9 cellular contexts compared by ENCODE assay signal in genomic region chr11:828501-829115, GRCh38. TPM values are rescaled to one million over a fixed set of nuclear protein-coding genes. Genes with fewer than 3 reads are reported as not detected.
DNase-seq lines count a peak whose midpoint lies in the region; ATAC-seq and TF ChIP-seq lines count a peak whose summit lies in the region.
"Had no signal": no experiment of that assay in that cellular context is flagged by ENCODE, and none has a peak within 500 bp of the region (broad histone marks: within the 10 kb centered on the region; RNA-seq: fewer than 3 reads in every experiment).

No MANE protein-coding gene starts in this region.

- H3K9me3 ChIP-seq in Caco-2 (no peaks in the 10 kb centered on the region), SK-N-MC (ENCODE audit: low read depth, low read length) (no peaks in the 10 kb centered on the region), right cardiac atrium (ENCODE audit: control insufficient read depth, low read length) (no peaks in the 10 kb centered on the region), psoas muscle (no peaks in the 10 kb centered on the region), prostate gland (no peaks in the 10 kb centered on the region)

- peaks cover 19% of the 10 kb centered on the region for H3K4me1 Mint-ChIP-seq in Caco-2 (ENCODE audit: low read depth, unreplicated experiment)

- H3K27ac Mint-ChIP-seq in Caco-2 (ENCODE audit: unreplicated experiment), result no peak overlapping the region

- H3K27me3 Mint-ChIP-seq in Caco-2 (ENCODE audit: insufficient read depth, unreplicated experiment), result no peaks in the 10 kb centered on the region

- CTCF ChIA-PET in Caco-2 (lab: Charles Lee), result interaction anchor here (1.9 kb wide), 1 partner anchor 10 kb away, joined by 4 read pairs; no protein-coding TSS in a partner anchor

- intact Hi-C loops in Caco-2 (cut with micrococcal nuclease; ENCODE audit: unreplicated experiment), result no loop called here
- intact Hi-C loops in right cardiac atrium (cut with DNase I), result no loop called here
- intact Hi-C loops in psoas muscle (cut with DNase I), result no loop called here
- intact Hi-C loops in prostate gland (cut with DNase I), result no loop called here

- TF ChIP-seq POLR2A in prostate gland (IDR thresholded peaks at IDR 0.05), result no peak

- TF ChIP-seq CTCF in Caco-2 (IDR thresholded peaks at IDR 0.05; ENCODE audit: insufficient read depth in 1 of 2, low read depth in 1 of 2, low read length in 1 of 2, severe bottlenecking in 1 of 2, unreplicated experiment in 1 of 2) (no peak), psoas muscle (IDR thresholded peaks at IDR 0.05) (no peak), prostate gland (IDR thresholded peaks at IDR 0.05) (no peak)

- ATAC-seq in right cardiac atrium, result no peak
- ATAC-seq in psoas muscle, result no peak
- no peak for ATAC-seq in GM21423 (IDR thresholded peaks at IDR 0.05; ENCODE audit: unreplicated experiment)

- H3K36me3 ChIP-seq in Caco-2 (ENCODE audit: control insufficient read depth, insufficient read depth, low read length) (no peaks in the 10 kb centered on the region; the same call in 1 of the 2 replicates), SK-N-MC (ENCODE audit: insufficient read depth, low read length) (no peaks in the 10 kb centered on the region; the same call in 1 of the 2 replicates), psoas muscle (ENCODE audit: insufficient read depth in 1 of 2, low read depth in 1 of 2) (peaks cover 0 to 21% of the 10 kb centered on the region in 2 donors), prostate gland (peaks cover 8 to 13% of the 10 kb centered on the region in 2 donors)

- peaks cover 29% of the 10 kb centered on the region for H3K36me3 Mint-ChIP-seq in Caco-2 (ENCODE audit: insufficient read depth, unreplicated experiment)

- 48% methylated on average over 20 of the region's 20 CpGs for WGBS in right cardiac atrium
- WGBS in psoas muscle, 3 donors, result 68 to 73% (median 68%) methylated on average over 20 of the region's 20 CpGs
- WGBS in prostate gland, result 87% methylated on average over 19 of the region's 20 CpGs

- POLR2A ChIA-PET in Caco-2 (lab: Charles Lee), result interaction anchor here (0.5 to 4.9 kb wide), 3 partner anchors 9 to 15 kb away, joined by 7 to 33 read pairs (median 12); partner anchors contain the start of gene PNPLA2

- no peak overlapping the region for H3K27ac ChIP-seq in SK-N-MC
- peak overlapping the region; percentile 37 for H3K27ac ChIP-seq in right cardiac atrium (ENCODE audit: low read length)
- peak overlapping the region; percentile 37 for H3K27ac ChIP-seq in psoas muscle
- no peak overlapping the region for H3K27ac ChIP-seq in prostate gland
- H3K27ac ChIP-seq: PC-9 had no signal

- no TSS peak for BruUV-seq in Caco-2 (replicated peaks; lab: Mats Ljungman, UMichigan)

- no peaks in the 10 kb centered on the region for H3K9me3 Mint-ChIP-seq in Caco-2 (ENCODE audit: unreplicated experiment)

- H3K4me3 ChIP-seq in Caco-2 (ENCODE audit: low read depth, low read length) (no peak overlapping the region), SK-N-MC (peak overlapping the region; percentile 86), right cardiac atrium (ENCODE audit: low read length) (no peak overlapping the region), psoas muscle (no peak overlapping the region), prostate gland (no peak overlapping the region)

- no peak overlapping the region for H3K9ac ChIP-seq in SK-N-MC (ENCODE audit: insufficient read length)

- H3K4me3 Mint-ChIP-seq in Caco-2 (ENCODE audit: unreplicated experiment), result peak overlapping the region; percentile 88

- H3K4me1 ChIP-seq in Caco-2 (peaks cover 46% of the 10 kb centered on the region), right cardiac atrium (ENCODE audit: control insufficient read depth, insufficient read depth, low read length) (peaks cover 7% of the 10 kb centered on the region), psoas muscle (peaks cover 39% of the 10 kb centered on the region), prostate gland (replicated peaks) (peaks cover 39% of the 10 kb centered on the region)

- DNase-seq in Caco-2 (no peak), SK-N-MC (ENCODE audit: low read depth, low spot score) (no peak), right cardiac atrium (peak in 1 of 3 donors; percentile 61), psoas muscle (no peak), prostate gland (ENCODE audit: low spot score) (no peak), activated gamma-delta T cell (lab: John Stamatoyannopoulos, UW) (no peak)
- no peak for DNase-seq in activated CD4-positive, alpha-beta T cell treated with anti-CD3 and anti-CD28 coated beads, Interleukin-2, amount 50 U/mL, for 48 hours

- H3K27me3 ChIP-seq in Caco-2 (replicated peaks; ENCODE audit: control insufficient read depth, insufficient read depth, low read length) (no peaks in the 10 kb centered on the region), right cardiac atrium (ENCODE audit: control insufficient read depth, insufficient read depth) (no peaks in the 10 kb centered on the region), psoas muscle (ENCODE audit: insufficient read depth in 3 of 3, low read length in 2 of 3) (peaks cover 0 to 37% (median 13%) of the 10 kb centered on the region in 3 donors), prostate gland (replicated peaks; ENCODE audit: insufficient read depth) (no peaks in the 10 kb centered on the region)

RNA-seq across cellular contexts. Expression of gene CRACR2B, which starts 0.9 kb away (rescaled TPM):
- total RNA-seq in Caco-2 (2022) (15.4 and 16.3 TPM in 2 replicates), right cardiac atrium (10 to 100 TPM; 18.9 to 26.4 (median 21.0) TPM), psoas muscle (1 to 10 TPM; 2.4 to 8.9 (median 4.1) TPM), prostate gland (10 to 100 TPM; 23.2 to 83.0 TPM)
- polyA plus RNA-seq in right cardiac atrium (42.6 TPM), psoas muscle (1 to 10 TPM; 1.9 to 6.4 (median 2.8) TPM)

RNA-seq across cellular contexts. Expression of gene CD151, which starts 4.1 kb away (rescaled TPM):
- total RNA-seq in Caco-2 (2022), result 268 and 302 TPM in 2 replicates
- 100 to 1,000 TPM; 406 to 517 (median 443) TPM for total RNA-seq in right cardiac atrium
- polyA plus RNA-seq in right cardiac atrium, result 671 TPM
- 100 to 1,000 TPM; 149 to 175 (median 161) TPM for total RNA-seq in psoas muscle
- 100 to 1,000 TPM; 158 to 358 (median 224) TPM for polyA plus RNA-seq in psoas muscle
- total RNA-seq in prostate gland, result 100 to 1,000 TPM; 313 to 362 TPM

RNA-seq across cellular contexts. Expression of gene PNPLA2, which starts 9.9 kb away (rescaled TPM):
- 84.7 and 93.6 TPM in 2 replicates for total RNA-seq in Caco-2 (2022)
- 100 to 1,000 TPM; 145 to 193 (median 177) TPM for total RNA-seq in right cardiac atrium
- polyA plus RNA-seq in right cardiac atrium, result 147 TPM
- 100 to 1,000 TPM; 125 to 247 (median 175) TPM for total RNA-seq in psoas muscle
- 10 to 100 TPM; 64.8 to 87.9 (median 83.8) TPM for polyA plus RNA-seq in psoas muscle
- total RNA-seq in prostate gland, result 100 to 1,000 TPM in 1 of 2 donors, 10 to 100 TPM in 1; 61.8 to 115 TPM

RNA-seq across cellular contexts. Expression of gene POLR2L, which starts 13.7 kb away (rescaled TPM):
- total RNA-seq in Caco-2 (2022) (139 and 141 TPM in 2 replicates), right cardiac atrium (100 to 1,000 TPM; 147 to 223 (median 191) TPM), psoas muscle (100 to 1,000 TPM; 113 to 205 (median 156) TPM), prostate gland (10 to 100 TPM; 64.5 to 91.1 TPM)
- polyA plus RNA-seq in right cardiac atrium (278 TPM), psoas muscle (100 to 1,000 TPM; 114 to 178 (median 176) TPM)

RNA-seq across cellular contexts. Expression of gene TSPAN4, which starts 14.0 kb away (rescaled TPM):
- 84.5 and 95.9 TPM in 2 replicates for total RNA-seq in Caco-2 (2022)
- total RNA-seq in right cardiac atrium, result 10 to 100 TPM; 36.6 to 45.1 (median 40.4) TPM
- 41.3 TPM for polyA plus RNA-seq in right cardiac atrium
- 10 to 100 TPM; 13.9 to 22.1 (median 16.8) TPM for total RNA-seq in psoas muscle
- polyA plus RNA-seq in psoas muscle, result 10 to 100 TPM; 11.4 to 38.5 (median 25.1) TPM
- total RNA-seq in prostate gland, result 10 to 100 TPM; 48.8 to 94.9 TPM

Comparison
In these comparisons a context has a peak if more than half of its experiments do, and no peak if none do; other contexts are left out.
1. H3K27ac ChIP-seq: peak in right cardiac atrium (single experiment) and psoas muscle (single experiment); none in SK-N-MC (single experiment) and prostate gland (0 of 2).